Comparison of ENCODE assay signal across 26 cellular contexts in genomic region chr12:27802936-27803335, GRCh38. TPM values are rescaled to one million over a fixed set of nuclear protein-coding genes. Genes with fewer than 3 reads are reported as not detected.
A peak's percentile ranks its signal among the peaks of the same experiment; 100 is the strongest.
DNase-seq lines count a peak whose midpoint lies in the region; ATAC-seq and TF ChIP-seq lines count a peak whose summit lies in the region.
"Had no signal": no experiment of that assay in that cellular context is flagged by ENCODE, and none has a peak within 500 bp of the region (broad histone marks: within the 10 kb centered on the region; RNA-seq: fewer than 3 reads in every experiment).

No MANE protein-coding gene starts in this region.

- POLR2A ChIA-PET in HEK293 (lab: Yijun Ruan, JAX): no interaction called here
- POLR2A ChIA-PET in naive thymus-derived CD4-positive, alpha-beta T cell (lab: Charles Lee): no interaction called here

- peaks cover 37% of the 10 kb centered on the region for H3K4me1 Mint-ChIP-seq in activated T-helper 17 cell treated with anti-CD3 and anti-CD28 coated beads, Interleukin-2, amount 50 U/mL, for 72 hours
- peaks cover 17 to 70% (median 45%) of the 10 kb centered on the region in 7 donors for H3K4me1 Mint-ChIP-seq in naive thymus-derived CD4-positive, alpha-beta T cell
- peaks cover 12 to 15% of the 10 kb centered on the region in 2 donors for H3K4me1 Mint-ChIP-seq in natural killer cell treated with Interleukin-12 subunit alpha and Interleukin-12 subunit beta and Interleukin-15 and Interleukin-18, amount 100 ng/mL, for 72 hours (ENCODE audit: low read depth in 2 of 2)

- CTCF ChIA-PET in HEK293 (lab: Yijun Ruan, JAX): interaction anchor here (1.7 kb wide), 1 partner anchor 18 kb away, joined by 3 read pairs; no protein-coding TSS in a partner anchor
- CTCF ChIA-PET in naive thymus-derived CD4-positive, alpha-beta T cell (lab: Charles Lee): interaction anchor here (2.0 kb wide), 1 partner anchor 19 kb away, joined by 9 read pairs; no protein-coding TSS in a partner anchor

- no peak overlapping the region for H3K4me3 ChIP-seq in HEK293 (ENCODE audit: low read depth, low read length)
- no peak overlapping the region for H3K4me3 ChIP-seq in naive thymus-derived CD4-positive, alpha-beta T cell (ENCODE audit: low read length)

- peaks cover 13 to 15% of the 10 kb centered on the region in 2 experiments; a peak in 2 of 3 replicates for H3K36me3 ChIP-seq in HEK293 (ENCODE audit: control insufficient read depth in 2 of 2, insufficient read depth in 1 of 2, low read length in 2 of 2)
- peaks cover 0 to 6% (median 0%) of the 10 kb centered on the region in 3 experiments for H3K36me3 ChIP-seq in naive thymus-derived CD4-positive, alpha-beta T cell (ENCODE audit: control insufficient read depth in 2 of 3, insufficient read depth in 3 of 3, low read length in 3 of 3)

- DNase-seq in activated CD8-positive, alpha-beta memory T cell treated with anti-CD3 and anti-CD28 coated beads for 24 hours: peak; percentile 46
- no peak for DNase-seq in activated CD8-positive, alpha-beta memory T cell treated with anti-CD3 and anti-CD28 coated beads, Interleukin-2, amount 50 U/mL, for 4 hours
- no peak for DNase-seq in naive thymus-derived CD4-positive, alpha-beta T cell
- DNase-seq in natural killer cell treated with Interleukin-12 subunit alpha and Interleukin-12 subunit beta and Interleukin-15 and Interleukin-18, amount 100 ng/mL, for 72 hours (ENCODE audit: low spot score): no peak
- DNase-seq in germinal center (ENCODE audit: low spot score): no peak
- no peak for DNase-seq in amygdala (lab: John Stamatoyannopoulos, UW)
- DNase-seq: AML-193; EL; GF-D8; GOT3; Karpas-422; NCI-H1694; NCI-H2081; NCI-H2171; NCI-H345; NCI-H524; NCI-H774; NK-92 treated with Interleukin-12 subunit alpha and Interleukin-12 subunit beta, amount 100 ng/mL, for 24 hours had no signal

- H3K4me1 ChIP-seq in HEK293 (ENCODE audit: control insufficient read depth, insufficient read depth, low read length): 0 out of 2 replicates have a peak, but pooled peaks cover 2% of the 10 kb centered on the region
- H3K4me1 ChIP-seq in naive thymus-derived CD4-positive, alpha-beta T cell (ENCODE audit: control insufficient read depth in 2 of 2, insufficient read depth in 2 of 2, low read length in 2 of 2): peaks cover 0 to 11% of the 10 kb centered on the region in 2 donors

- H3K27ac ChIP-seq in HEK293 (ENCODE audit: extremely low read depth, low read depth, low read length): no peak overlapping the region
- no peak overlapping the region for H3K27ac ChIP-seq in naive thymus-derived CD4-positive, alpha-beta T cell (ENCODE audit: low read depth, low read length)
- H3K27ac ChIP-seq: C4-2B had no signal

- no peaks in the 10 kb centered on the region for H3K9me3 Mint-ChIP-seq in activated T-helper 17 cell treated with anti-CD3 and anti-CD28 coated beads, Interleukin-2, amount 50 U/mL, for 72 hours
- no peaks in the 10 kb centered on the region for H3K9me3 Mint-ChIP-seq in naive thymus-derived CD4-positive, alpha-beta T cell
- no peaks in the 10 kb centered on the region for H3K9me3 Mint-ChIP-seq in natural killer cell treated with Interleukin-12 subunit alpha and Interleukin-12 subunit beta and Interleukin-15 and Interleukin-18, amount 100 ng/mL, for 72 hours

- peaks cover 24% of the 10 kb centered on the region for H3K36me3 Mint-ChIP-seq in activated T-helper 17 cell treated with anti-CD3 and anti-CD28 coated beads, Interleukin-2, amount 50 U/mL, for 72 hours (ENCODE audit: low read depth)
- H3K36me3 Mint-ChIP-seq in naive thymus-derived CD4-positive, alpha-beta T cell: peaks cover 0 to 11% (median 6%) of the 10 kb centered on the region in 5 donors
- no peaks in the 10 kb centered on the region for H3K36me3 Mint-ChIP-seq in natural killer cell treated with Interleukin-12 subunit alpha and Interleukin-12 subunit beta and Interleukin-15 and Interleukin-18, amount 100 ng/mL, for 72 hours

- peaks cover 6% of the 10 kb centered on the region for H3K27me3 Mint-ChIP-seq in activated T-helper 17 cell treated with anti-CD3 and anti-CD28 coated beads, Interleukin-2, amount 50 U/mL, for 72 hours
- H3K27me3 Mint-ChIP-seq in naive thymus-derived CD4-positive, alpha-beta T cell: peaks cover 0 to 11% (median 0%) of the 10 kb centered on the region in 5 donors
- H3K27me3 Mint-ChIP-seq in natural killer cell treated with Interleukin-12 subunit alpha and Interleukin-12 subunit beta and Interleukin-15 and Interleukin-18, amount 100 ng/mL, for 72 hours: peaks cover 6 to 17% of the 10 kb centered on the region in 2 donors

- no peaks in the 10 kb centered on the region for H3K27me3 ChIP-seq in naive thymus-derived CD4-positive, alpha-beta T cell (ENCODE audit: control insufficient read depth in 2 of 2, insufficient read depth in 2 of 2, low read length in 2 of 2)

- H3K27ac Mint-ChIP-seq in activated T-helper 17 cell treated with anti-CD3 and anti-CD28 coated beads, Interleukin-2, amount 50 U/mL, for 72 hours: peak overlapping the region; percentile 63
- peak overlapping the region in 6 of 9 donors; percentile 30 to 78 (median 40) for H3K27ac Mint-ChIP-seq in naive thymus-derived CD4-positive, alpha-beta T cell
- H3K27ac Mint-ChIP-seq in natural killer cell treated with Interleukin-12 subunit alpha and Interleukin-12 subunit beta and Interleukin-15 and Interleukin-18, amount 100 ng/mL, for 72 hours: no peak overlapping the region

- no peak for ATAC-seq in activated T-helper 17 cell treated with anti-CD3 and anti-CD28 coated beads, Interleukin-2, amount 50 U/mL, for 72 hours (replicated peaks)
- ATAC-seq in naive thymus-derived CD4-positive, alpha-beta T cell: no peak
- no peak for ATAC-seq in natural killer cell treated with Interleukin-12 subunit alpha and Interleukin-12 subunit beta and Interleukin-15 and Interleukin-18, amount 100 ng/mL, for 72 hours
- ATAC-seq: HCT116, Panc1 had no signal

- TF ChIP-seq CTCF in HEK293 (tag by site-specific recombination; IDR thresholded peaks at IDR 0.05): no peak

- H3K4me3 Mint-ChIP-seq in activated T-helper 17 cell treated with anti-CD3 and anti-CD28 coated beads, Interleukin-2, amount 50 U/mL, for 72 hours: peak overlapping the region; percentile 20
- no peak overlapping the region for H3K4me3 Mint-ChIP-seq in naive thymus-derived CD4-positive, alpha-beta T cell
- no peak overlapping the region for H3K4me3 Mint-ChIP-seq in natural killer cell treated with Interleukin-12 subunit alpha and Interleukin-12 subunit beta and Interleukin-15 and Interleukin-18, amount 100 ng/mL, for 72 hours

- H3K9me3 ChIP-seq in HEK293 (ENCODE audit: control insufficient read depth, insufficient read depth, low read depth, low read length): no peaks in the 10 kb centered on the region
- no peaks in the 10 kb centered on the region for H3K9me3 ChIP-seq in naive thymus-derived CD4-positive, alpha-beta T cell (ENCODE audit: control insufficient read depth in 2 of 3, low read length in 3 of 3)

- intact Hi-C loops in naive thymus-derived CD4-positive, alpha-beta T cell (cut with micrococcal nuclease): loop anchor here in 1 of 2 donors (5.0 kb wide), 1 partner anchor 281 kb away; the partner anchor contains the start of gene PPFIBP1

TF ChIP-seq in HEK293, 187 proteins besides CTCF, POLR2A, EP300 and RAD21:
- no peak for TF ChIP-seq ZNF664 (tag by site-specific recombination; IDR thresholded peaks at IDR 0.05)
- TF ChIP-seq, protein P1, sequence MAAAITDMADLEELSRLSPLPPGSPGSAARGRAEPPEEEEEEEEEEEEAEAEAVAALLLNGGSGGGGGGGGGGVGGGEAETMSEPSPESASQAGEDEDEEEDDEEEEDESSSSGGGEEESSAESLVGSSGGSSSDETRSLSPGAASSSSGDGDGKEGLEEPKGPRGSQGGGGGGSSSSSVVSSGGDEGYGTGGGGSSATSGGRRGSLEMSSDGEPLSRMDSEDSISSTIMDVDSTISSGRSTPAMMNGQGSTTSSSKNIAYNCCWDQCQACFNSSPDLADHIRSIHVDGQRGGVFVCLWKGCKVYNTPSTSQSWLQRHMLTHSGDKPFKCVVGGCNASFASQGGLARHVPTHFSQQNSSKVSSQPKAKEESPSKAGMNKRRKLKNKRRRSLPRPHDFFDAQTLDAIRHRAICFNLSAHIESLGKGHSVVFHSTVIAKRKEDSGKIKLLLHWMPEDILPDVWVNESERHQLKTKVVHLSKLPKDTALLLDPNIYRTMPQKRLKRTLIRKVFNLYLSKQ (tag by site-specific recombination; IDR thresholded peaks at IDR 0.05; ENCODE audit: borderline replicate concordance): no peak
- no peak for TF ChIP-seq GFI1B (tag by site-specific recombination; IDR thresholded peaks at IDR 0.05)
- TF ChIP-seq PRDM6 (tag by site-specific recombination; IDR thresholded peaks at IDR 0.05): peak; percentile 48; the same call in 1 of the 2 replicates

RNA-seq across cellular contexts. Expression of gene MANSC4, which starts 22.9 kb away (rescaled TPM):
- not detected for total RNA-seq in activated T-helper 17 cell treated with anti-CD3 and anti-CD28 coated beads, Interleukin-2, amount 50 U/mL, for 72 hours
- under 1 TPM in 1 of 5 experiments, not detected in 4; 0.64 TPM for total RNA-seq in naive thymus-derived CD4-positive, alpha-beta T cell
- not detected for polyA plus RNA-seq in naive thymus-derived CD4-positive, alpha-beta T cell
- not detected for total RNA-seq in natural killer cell treated with Interleukin-12 subunit alpha and Interleukin-12 subunit beta and Interleukin-15 and Interleukin-18, amount 100 ng/mL, for 72 hours
- total RNA-seq: A172, MCF 10A had no signal
- polyA plus RNA-seq: AG04450 had no signal

RNA-seq across cellular contexts. Expression of gene KLHL42, which starts 22.9 kb away (rescaled TPM):
- 10 to 100 TPM in 1 of 2 donors, 1 to 10 TPM in 1; 9.6 to 12.2 TPM for total RNA-seq in activated T-helper 17 cell treated with anti-CD3 and anti-CD28 coated beads, Interleukin-2, amount 50 U/mL, for 72 hours
- total RNA-seq in naive thymus-derived CD4-positive, alpha-beta T cell: 10 to 100 TPM; 16.0 to 27.0 (median 18.4) TPM
- 10 to 100 TPM in 1 of 2 donors, 1 to 10 TPM in 1; 9.6 to 11.4 TPM for polyA plus RNA-seq in naive thymus-derived CD4-positive, alpha-beta T cell
- 10 to 100 TPM; 17.8 to 21.6 TPM for total RNA-seq in natural killer cell treated with Interleukin-12 subunit alpha and Interleukin-12 subunit beta and Interleukin-15 and Interleukin-18, amount 100 ng/mL, for 72 hours

Comparison
In these comparisons a context has a peak if more than half of its experiments do, and no peak if none do; other contexts are left out.
1. H3K27ac Mint-ChIP-seq: peak in activated T-helper 17 cell treated with anti-CD3 and anti-CD28 coated beads, Interleukin-2, amount 50 U/mL, for 72 hours (single experiment) and naive thymus-derived CD4-positive, alpha-beta T cell (6 of 9); none in natural killer cell treated with Interleukin-12 subunit alpha and Interleukin-12 subunit beta and Interleukin-15 and Interleukin-18, amount 100 ng/mL, for 72 hours (0 of 2).